In the genomic region with DNA sequence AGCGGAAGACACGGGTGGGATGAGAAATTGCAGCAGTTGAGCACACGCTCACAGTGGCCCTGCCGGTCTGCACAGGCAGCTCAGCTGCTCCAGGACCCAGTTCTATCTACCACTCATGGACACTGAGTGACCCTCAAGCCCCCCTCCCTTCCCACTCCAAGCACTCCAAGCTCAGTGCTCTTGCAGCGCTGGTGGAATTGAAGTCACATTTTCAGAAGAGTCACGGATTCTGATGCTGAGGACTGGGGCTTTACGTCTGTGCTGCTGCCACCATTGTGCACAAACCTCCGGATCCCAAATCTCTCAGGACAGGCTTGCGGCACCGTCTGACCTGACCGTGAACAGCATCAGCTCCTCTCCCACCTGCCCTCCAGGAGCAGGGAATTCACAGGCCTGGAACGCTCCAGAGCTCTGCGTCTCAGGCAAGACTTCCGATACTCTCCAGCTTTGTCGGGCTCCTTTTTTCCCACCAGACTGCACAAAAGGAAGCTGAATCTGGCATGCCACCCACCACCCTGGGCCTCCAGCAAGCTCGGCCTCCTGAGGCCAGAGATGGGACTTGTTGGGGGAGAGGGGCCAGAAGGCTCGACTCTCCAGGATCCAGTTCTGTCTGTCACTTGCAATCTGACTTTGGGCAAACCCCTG, we compare ENCODE assay signal across 21 cellular contexts.
DNase-seq lines count a peak whose midpoint lies in the region; ATAC-seq and TF ChIP-seq lines count a peak whose summit lies in the region.
"Had no signal": no experiment of that assay in that cellular context is flagged by ENCODE, and none has a peak within 500 bp of the region (broad histone marks: within the 10 kb centered on the region; RNA-seq: fewer than 3 reads in every experiment).

No MANE protein-coding gene starts in this region.

- TF ChIP-seq CTCF in right atrium auricular region (IDR thresholded peaks at IDR 0.05) (no peak), left ventricle myocardium inferior (IDR thresholded peaks at IDR 0.05; ENCODE audit: borderline replicate concordance) (no peak), osteocyte (IDR thresholded peaks at IDR 0.05) (no peak), H9 (conservative IDR thresholded peaks at IDR 0.05) (no peak), mucosa of descending colon (IDR thresholded peaks at IDR 0.05) (no peak)

- H3K4me3 ChIP-seq in right atrium auricular region, result no peak overlapping the region
- no peak overlapping the region for H3K4me3 ChIP-seq in left ventricle myocardium inferior
- H3K4me3 ChIP-seq in trophoblast cell (ENCODE audit: low read depth, low read length), result no peak overlapping the region
- no peak overlapping the region for H3K4me3 ChIP-seq in mucosa of descending colon
- H3K4me3 ChIP-seq: GM12878 had no signal

- H2BK5ac ChIP-seq in trophoblast cell (ENCODE audit: low read depth, low read length, poor library complexity) (no peak overlapping the region), H9 (ENCODE audit: insufficient read length, low read length) (no peak overlapping the region)

- H3K9ac ChIP-seq in trophoblast cell (ENCODE audit: low read length) (no peak overlapping the region), H9 (ENCODE audit: extremely low read depth, insufficient read length, low read length) (no peak overlapping the region)

- DNase-seq in right atrium auricular region (ENCODE audit: low spot score) (peak; percentile 44), left ventricle myocardium inferior (no peak), left lobe of liver (ENCODE audit: low spot score) (peak; percentile 22), osteocyte (ENCODE audit: extremely low spot score, unreplicated experiment) (peak; percentile 76), trophoblast cell (no peak), H9 (no peak), mucosa of descending colon (no peak)
- no peak for DNase-seq in activated CD4-positive, CD25-positive, alpha-beta regulatory T cell (lab: John Stamatoyannopoulos, UW)
- DNase-seq: Caco-2; CD4-positive, alpha-beta T cell; DMS153; GF-D8; HFFc6; KG1; NCI-H1105 treated with DMSO at 0.1 percent for 48 hours; NCI-H1694; NCI-H2081 treated with DMSO at 0.1 percent for 48 hours; NCI-H510A; NCI-H774; Right ventricle myocardium superior had no signal

- H3K4me2 ChIP-seq in trophoblast cell (ENCODE audit: low read length) (no peak overlapping the region), H9 (ENCODE audit: insufficient read depth, insufficient read length, low read length) (no peak overlapping the region)

- H3K14ac ChIP-seq in trophoblast cell (ENCODE audit: low read length) (no peak overlapping the region), H9 (ENCODE audit: insufficient read depth, low read length) (no peak overlapping the region)

- H3K27ac ChIP-seq in right atrium auricular region, result no peak overlapping the region
- no peak overlapping the region for H3K27ac ChIP-seq in left ventricle myocardium inferior (replicated peaks)
- H3K27ac ChIP-seq in trophoblast cell (ENCODE audit: low read depth, low read length), result no peak overlapping the region
- H3K27ac ChIP-seq in H9 (ENCODE audit: insufficient read length, low read depth, low read length), result no peak overlapping the region

- H3K23ac ChIP-seq in trophoblast cell (ENCODE audit: low read length) (no peak overlapping the region), H9 (ENCODE audit: insufficient read length, low read depth, low read length) (no peak overlapping the region)

- H3K4me3 Mint-ChIP-seq in osteocyte (ENCODE audit: unreplicated experiment), result no peak overlapping the region
- no peak overlapping the region for H3K4me3 Mint-ChIP-seq in H9
- H3K4me3 Mint-ChIP-seq: CD4-positive, alpha-beta T cell; HFFc6 had no signal

- H3K36me3 ChIP-seq in right atrium auricular region (no peaks in the 10 kb centered on the region), left ventricle myocardium inferior (no peaks in the 10 kb centered on the region), trophoblast cell (ENCODE audit: control insufficient read depth in 1 of 2, insufficient read depth in 2 of 2, low read length in 2 of 2) (no peaks in the 10 kb centered on the region), mucosa of descending colon (ENCODE audit: low read depth) (no peaks in the 10 kb centered on the region)

- no peaks in the 10 kb centered on the region for H3K36me3 Mint-ChIP-seq in osteocyte (ENCODE audit: unreplicated experiment)
- no peaks in the 10 kb centered on the region; a peak in 1 of 7 replicates for H3K36me3 Mint-ChIP-seq in H9 (ENCODE audit: insufficient read depth in 1 of 3, low read depth in 3 of 3)

- H3K4me1 ChIP-seq in right atrium auricular region (no peaks in the 10 kb centered on the region), left ventricle myocardium inferior (peaks cover 6% of the 10 kb centered on the region), trophoblast cell (ENCODE audit: control insufficient read depth in 1 of 2, insufficient read depth in 2 of 2, low read length in 2 of 2) (no peaks in the 10 kb centered on the region), H9 (ENCODE audit: insufficient read depth, low read length) (no peaks in the 10 kb centered on the region), mucosa of descending colon (ENCODE audit: low read depth) (no peaks in the 10 kb centered on the region)
- H3K4me1 ChIP-seq: Caco-2 had no signal

- H2BK120ac ChIP-seq in trophoblast cell (ENCODE audit: insufficient read depth, low read length, poor library complexity) (no peak overlapping the region), H9 (ENCODE audit: low read depth, low read length, poor library complexity, severe bottlenecking) (no peak overlapping the region)

- H3K4me1 Mint-ChIP-seq in osteocyte (ENCODE audit: unreplicated experiment) (peaks cover 21% of the 10 kb centered on the region), H9 (peaks cover 21 to 22% of the 10 kb centered on the region in 2 experiments)

- no CpG with 5 or more reads among the region's 17 CpGs for WGBS in trophoblast cell (ENCODE audit: extremely low coverage, insufficient coverage, insufficient read length)
- no CpG with 5 or more reads among the region's 17 CpGs for WGBS in H9 (ENCODE audit: extremely low coverage, insufficient read length, low lambda C conversion rate)

- no peak overlapping the region for H2BK12ac ChIP-seq in trophoblast cell (ENCODE audit: low read length)
- no peak overlapping the region for H2BK12ac ChIP-seq in H9 (ENCODE audit: insufficient read length, low read depth, low read length)

- H3K9me3 ChIP-seq in right atrium auricular region, result no peaks in the 10 kb centered on the region
- H3K9me3 ChIP-seq in left ventricle myocardium inferior (replicated peaks), result no peaks in the 10 kb centered on the region
- peaks cover 3% of the 10 kb centered on the region for H3K9me3 ChIP-seq in trophoblast cell (ENCODE audit: insufficient read depth, low read depth, low read length)
- H3K9me3 ChIP-seq in H9 (ENCODE audit: control insufficient read depth, low read depth, low read length), result no peaks in the 10 kb centered on the region
- H3K9me3 ChIP-seq in mucosa of descending colon, result no peaks in the 10 kb centered on the region
- H3K9me3 ChIP-seq: Caco-2 had no signal

- H3T11ph ChIP-seq in H9 (ENCODE audit: low read length), result no peak overlapping the region

- intact Hi-C loops in left ventricle myocardium inferior (cut with micrococcal nuclease), result no loop called here
- intact Hi-C loops in mucosa of descending colon (cut with DNase I, micrococcal nuclease), result no loop called here

- H4K5ac ChIP-seq in H9 (ENCODE audit: insufficient read length, low read depth, low read length), result no peak overlapping the region

- no peak overlapping the region for H4K91ac ChIP-seq in trophoblast cell (ENCODE audit: low read depth, low read length)
- H4K91ac ChIP-seq in H9 (ENCODE audit: insufficient read length, low read depth, low read length), result no peak overlapping the region

- H3K23me2 ChIP-seq in H9 (ENCODE audit: insufficient read length, low read depth, low read length, poor library complexity, severe bottlenecking), result no peaks in the 10 kb centered on the region

- no peak overlapping the region for H2AFZ ChIP-seq in trophoblast cell (ENCODE audit: insufficient read depth, low read length, poor library complexity)
- H2AFZ ChIP-seq in H9 (ENCODE audit: low read length), result no peak overlapping the region

- no peaks in the 10 kb centered on the region for H3K79me1 ChIP-seq in trophoblast cell (ENCODE audit: low read length)
- H3K79me1 ChIP-seq in H9 (ENCODE audit: insufficient read depth, low read depth, low read length, poor library complexity, severe bottlenecking), result no peaks in the 10 kb centered on the region

- no peak overlapping the region for H2BK15ac ChIP-seq in H9 (ENCODE audit: low read depth, low read length)

- no peak overlapping the region for H3K27ac Mint-ChIP-seq in osteocyte (ENCODE audit: unreplicated experiment)
- no peak overlapping the region; a peak in 1 of 7 replicates for H3K27ac Mint-ChIP-seq in H9
- H3K27ac Mint-ChIP-seq: CD4-positive, alpha-beta T cell; HFFc6 had no signal

- H3K27me3 Mint-ChIP-seq in osteocyte (ENCODE audit: unreplicated experiment) (peaks cover 4% of the 10 kb centered on the region), H9 (ENCODE audit: low read depth) (peaks cover 26% of the 10 kb centered on the region)
- H3K27me3 Mint-ChIP-seq: CD4-positive, alpha-beta T cell had no signal

- no peak overlapping the region for H2BK20ac ChIP-seq in H9 (ENCODE audit: low read depth, low read length, poor library complexity, severe bottlenecking)

- H3K18ac ChIP-seq in trophoblast cell (ENCODE audit: low read length) (no peak overlapping the region), H9 (ENCODE audit: insufficient read length, low read depth, low read length) (no peak overlapping the region)

- no peak for ATAC-seq in left lobe of liver
- ATAC-seq in mucosa of descending colon, result no peak
- ATAC-seq: GM12878 had no signal

- no peaks in the 10 kb centered on the region for H4K20me1 ChIP-seq in H9 (ENCODE audit: control insufficient read depth, insufficient read depth, insufficient read length)

- H4K12ac ChIP-seq in trophoblast cell (ENCODE audit: low read depth, low read length), result no peak overlapping the region

- H3K4ac ChIP-seq in trophoblast cell (ENCODE audit: low read depth, low read length) (no peak overlapping the region), H9 (ENCODE audit: low read depth, low read length) (no peak overlapping the region)

- H2AK5ac ChIP-seq in trophoblast cell (ENCODE audit: low read length) (no peak overlapping the region), H9 (ENCODE audit: insufficient read length, low read length) (no peak overlapping the region)

- H3K27me3 ChIP-seq in right atrium auricular region (no peaks in the 10 kb centered on the region), left ventricle myocardium inferior (ENCODE audit: low read depth) (peaks cover 44% of the 10 kb centered on the region), trophoblast cell (ENCODE audit: insufficient read depth, low read length) (no peaks in the 10 kb centered on the region), H9 (ENCODE audit: insufficient read depth, low read length) (no peaks in the 10 kb centered on the region)

- no peak overlapping the region for H3K56ac ChIP-seq in H9 (ENCODE audit: insufficient read length, low read depth, low read length)

- H3K79me2 ChIP-seq in trophoblast cell (ENCODE audit: control insufficient read depth, insufficient read depth, low read length, poor library complexity) (no peaks in the 10 kb centered on the region), H9 (ENCODE audit: insufficient read depth, low read length) (no peaks in the 10 kb centered on the region)

- H4K8ac ChIP-seq in trophoblast cell (ENCODE audit: low read depth, low read length) (no peak overlapping the region), H9 (replicated peaks; ENCODE audit: insufficient read length, low read depth, low read length) (no peak overlapping the region)

- H3K9me3 Mint-ChIP-seq in osteocyte (ENCODE audit: unreplicated experiment), result no peaks in the 10 kb centered on the region
- peaks cover 0 to 4% of the 10 kb centered on the region in 2 experiments; a peak in 1 of 5 replicates for H3K9me3 Mint-ChIP-seq in H9
- H3K9me3 Mint-ChIP-seq: CD4-positive, alpha-beta T cell; HFFc6 had no signal

Comparison
In these comparisons a context has a peak if more than half of its experiments do, and no peak if none do; other contexts are left out.
1. DNase-seq: peak in right atrium auricular region (single experiment), left lobe of liver (single experiment) and osteocyte (single experiment); none in left ventricle myocardium inferior (single experiment), trophoblast cell (0 of 2), H9 (single experiment), activated CD4-positive, CD25-positive, alpha-beta regulatory T cell (0 of 4) and mucosa of descending colon (0 of 3).